1 cellular context compared by ENCODE assay signal in genomic region chr1:121525355-121525754, GRCh38.
TF ChIP-seq lines count a peak whose summit lies in the region.

No MANE protein-coding gene starts in this region.

TF ChIP-seq in K562, 482 proteins besides CTCF, POLR2A, EP300 and RAD21 (continued from another document):
- TF ChIP-seq ZNF347 (CRISPR knock-in tag; IDR thresholded peaks at IDR 0.05; ENCODE audit: low read depth): no peak
- TF ChIP-seq STAT5B (CRISPR knock-in tag; IDR thresholded peaks at IDR 0.05): no peak
- TF ChIP-seq LCOR (CRISPR knock-in tag; IDR thresholded peaks at IDR 0.05): no peak
- no peak for TF ChIP-seq GATAD2B (IDR thresholded peaks at IDR 0.05; ENCODE audit: borderline replicate concordance)
- no peak for TF ChIP-seq NFIC (IDR thresholded peaks at IDR 0.05)
- no peak for TF ChIP-seq YY1 (IDR thresholded peaks at IDR 0.05; ENCODE audit: borderline replicate concordance in 1 of 3, control insufficient read depth in 1 of 3, extremely low read depth in 1 of 3, insufficient read depth in 3 of 3, insufficient read length in 1 of 3, insufficient replicate concordance in 2 of 3, low read depth in 1 of 3, low read length in 2 of 3)
- TF ChIP-seq CEBPB (tag; IDR thresholded peaks at IDR 0.05): peak; percentile 98
- peak; percentile 90 for TF ChIP-seq IRF9 (tag; IDR thresholded peaks at IDR 0.05)
- TF ChIP-seq ZNF507 (tag; conservative IDR thresholded peaks at IDR 0.05): no peak
- no peak for TF ChIP-seq RBM39 (optimal IDR thresholded peaks at IDR 0.05; ENCODE audit: low read depth, low read length)
